In genomic region chr19:49656456-49657109, GRCh38 we compare ENCODE assay signal across 1 cellular context.
TF ChIP-seq lines count a peak whose summit lies in the region.

No MANE protein-coding gene starts in this region.

TF ChIP-seq in GM23338, 12 proteins besides CTCF, POLR2A, EP300 and RAD21:
- TF ChIP-seq REST (IDR thresholded peaks at IDR 0.05; ENCODE audit: unreplicated experiment) (no peak), CREB1 (CRISPR knock-in tag; IDR thresholded peaks at IDR 0.05; ENCODE audit: low read depth) (no peak), ZNF331 (CRISPR knock-in tag; IDR thresholded peaks at IDR 0.05; ENCODE audit: low read depth) (no peak), NANOG (IDR thresholded peaks at IDR 0.05; ENCODE audit: borderline replicate concordance) (no peak), ZNF114 (CRISPR knock-in tag; IDR thresholded peaks at IDR 0.05) (no peak), ZNF462 (CRISPR knock-in tag; IDR thresholded peaks at IDR 0.05) (no peak)
